In the genomic region with DNA sequence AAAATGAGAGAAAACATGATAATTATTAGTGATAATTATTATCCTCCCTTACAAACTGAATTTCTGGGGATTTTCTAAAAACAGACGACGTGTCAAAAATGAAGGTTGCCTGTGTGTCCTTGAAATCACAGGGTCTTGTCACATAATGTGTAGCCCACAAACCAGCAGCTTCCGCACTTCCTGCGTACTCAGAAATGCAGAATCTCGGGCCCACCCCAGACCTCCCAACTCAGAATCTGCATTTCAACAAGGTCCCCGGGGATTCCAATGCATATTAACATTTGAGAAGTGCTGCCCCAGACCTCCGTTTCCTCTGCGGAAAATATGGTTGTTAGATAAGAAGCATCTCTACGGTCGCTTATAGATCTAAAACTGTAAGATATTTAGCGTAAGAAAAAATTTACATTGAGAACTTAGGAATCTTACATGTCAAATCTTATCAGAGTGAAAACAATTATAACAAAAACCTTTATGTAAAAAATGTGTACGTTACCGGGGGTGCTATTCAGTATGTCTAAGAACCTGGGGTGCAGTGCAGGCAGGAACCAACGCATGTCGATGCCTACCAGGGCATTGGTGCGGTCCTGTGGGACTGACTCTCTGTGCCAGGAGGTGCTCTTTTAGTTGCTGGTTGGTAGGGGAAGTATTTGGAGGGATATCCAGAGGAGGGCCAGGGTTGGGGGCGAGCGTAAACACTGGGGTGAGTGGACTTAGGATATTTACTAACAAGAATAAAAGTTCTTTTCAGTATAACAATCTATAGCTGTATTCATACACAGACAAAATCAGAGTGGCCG, we compare ENCODE assay signal across 8 cellular contexts. TPM values are rescaled to one million over a fixed set of nuclear protein-coding genes. Genes with fewer than 3 reads are reported as not detected.
DNase-seq lines count a peak whose midpoint lies in the region; ATAC-seq, FAIRE-seq and TF ChIP-seq lines count a peak whose summit lies in the region.

No MANE protein-coding gene starts in this region.

- H3K27me3 ChIP-seq in tibial artery, result no peaks in the 10 kb centered on the region

- no peaks in the 10 kb centered on the region for H3K9me3 Mint-ChIP-seq in activated naive CD4-positive, alpha-beta T cell treated with anti-CD3 and anti-CD28 coated beads, Interleukin-2, amount 50 U/mL, for 72 hours

- no peak for FAIRE-seq in kidney (lab: Jason Lieb, UNC)

- H3K9me3 ChIP-seq in kidney (ENCODE audit: control insufficient read depth in 1 of 2, low read length in 2 of 2) (no peaks in the 10 kb centered on the region), tibial artery (no peaks in the 10 kb centered on the region)

- peak; percentile 35 for ATAC-seq in GM18511 (IDR thresholded peaks at IDR 0.05; ENCODE audit: unreplicated experiment)
- ATAC-seq in HG03095 (IDR thresholded peaks at IDR 0.05; ENCODE audit: unreplicated experiment), result peak; percentile 32
- ATAC-seq in activated naive CD4-positive, alpha-beta T cell treated with anti-CD3 and anti-CD28 coated beads, Interleukin-2, amount 50 U/mL, for 72 hours, result peak; percentile 42 to 44

- peak in 1 of 2 donors; percentile 30 for DNase-seq in activated naive CD4-positive, alpha-beta T cell treated with anti-CD3 and anti-CD28 coated beads, Interleukin-2, amount 50 U/mL, for 72 hours (ENCODE audit: low spot score in 2 of 2)
- DNase-seq in kidney, result no peak
- no peak for DNase-seq in GM19240 (ENCODE audit: insufficient read length, low spot score)
- no peak for DNase-seq in tibial artery
- no peak for DNase-seq in COR-L47 (lab: John Stamatoyannopoulos, UW)
- no peak for DNase-seq in NCI-H510A (lab: John Stamatoyannopoulos, UW)

- no peaks in the 10 kb centered on the region for H3K36me3 ChIP-seq in kidney (ENCODE audit: control insufficient read depth in 1 of 2, insufficient read depth in 2 of 2, low read length in 2 of 2)
- H3K36me3 ChIP-seq in tibial artery, result no peaks in the 10 kb centered on the region

- H3K4me1 ChIP-seq in kidney (ENCODE audit: control insufficient read depth in 1 of 2, insufficient read depth in 1 of 2, low read depth in 1 of 2, low read length in 2 of 2) (peaks cover 3 to 5% of the 10 kb centered on the region in 2 donors), tibial artery (peaks cover 0 to 11% (median 3%) of the 10 kb centered on the region in 4 donors)

- H3K36me3 Mint-ChIP-seq in activated naive CD4-positive, alpha-beta T cell treated with anti-CD3 and anti-CD28 coated beads, Interleukin-2, amount 50 U/mL, for 72 hours, result no peaks in the 10 kb centered on the region

- H3K27ac Mint-ChIP-seq in activated naive CD4-positive, alpha-beta T cell treated with anti-CD3 and anti-CD28 coated beads, Interleukin-2, amount 50 U/mL, for 72 hours, result peak overlapping the region in 1 of 2 donors; percentile 81

- intact Hi-C loops in kidney (cut with DNase I) (loop anchor here (5.0 kb wide), 1 partner anchor 166 kb away; no protein-coding TSS in a partner anchor), tibial artery (cut with DNase I; ENCODE audit: low total_unique reads) (loop anchor here (2.0 kb wide), 2 partner anchors 112 to 170 kb away; no protein-coding TSS in a partner anchor)

- peak overlapping the region; percentile 29 to 30 for H3K4me3 ChIP-seq in kidney (ENCODE audit: low read length in 2 of 2)
- peak overlapping the region in 1 of 2 donors; percentile 10 for H3K4me3 ChIP-seq in tibial artery

- H3K9ac ChIP-seq in kidney (ENCODE audit: low read length in 2 of 2), result no peak overlapping the region

- no peak overlapping the region for H3K27ac ChIP-seq in kidney (ENCODE audit: low read depth in 2 of 2, low read length in 2 of 2)
- H3K27ac ChIP-seq in tibial artery, result no peak overlapping the region

- no peak for TF ChIP-seq CTCF in kidney (IDR thresholded peaks at IDR 0.05; ENCODE audit: borderline replicate concordance, extremely low read depth, insufficient read depth)
- TF ChIP-seq CTCF in tibial artery (IDR thresholded peaks at IDR 0.05), result no peak

RNA-seq across cellular contexts. Expression of gene CDKL4, which starts 15.2 kb away (rescaled TPM):
- not detected for total RNA-seq in activated naive CD4-positive, alpha-beta T cell treated with anti-CD3 and anti-CD28 coated beads, Interleukin-2, amount 50 U/mL, for 72 hours
- 1.2 TPM for total RNA-seq in kidney
- not detected for polyA plus RNA-seq in kidney (ENCODE audit: insufficient read depth, low read depth, low replicate concordance)
